ENCODE assay signal across 23 cellular contexts in the genomic region with DNA sequence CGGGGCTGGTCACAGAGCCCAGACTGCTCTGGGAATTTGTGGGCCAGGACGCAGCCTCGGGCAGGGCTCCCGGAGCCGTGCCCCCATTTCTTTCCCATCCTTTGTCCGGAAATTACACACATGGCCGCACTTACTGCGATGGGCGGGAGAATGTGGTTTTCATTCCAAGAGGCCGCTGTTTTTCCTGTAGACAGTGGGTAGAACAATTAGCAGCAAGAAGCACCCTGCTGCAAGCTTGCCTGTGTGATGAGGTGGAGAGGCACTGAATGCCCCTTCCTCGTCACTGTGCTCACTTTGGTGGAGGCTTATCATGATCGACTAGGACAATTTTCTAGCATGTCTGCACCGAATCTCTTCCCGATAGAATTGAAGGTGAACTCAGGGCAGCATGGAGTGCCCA.
DNase-seq lines count a peak whose midpoint lies in the region; ATAC-seq and TF ChIP-seq lines count a peak whose summit lies in the region.
"Had no signal": no experiment of that assay in that cellular context is flagged by ENCODE, and none has a peak within 500 bp of the region (broad histone marks: within the 10 kb centered on the region; RNA-seq: fewer than 3 reads in every experiment).

No MANE protein-coding gene starts in this region.

- no peaks in the 10 kb centered on the region for H3K9me2 ChIP-seq in PC-9 (ENCODE audit: insufficient read depth)

- H4K5ac ChIP-seq in H9 (ENCODE audit: insufficient read length, low read depth, low read length): no peak overlapping the region

- H3K9me3 ChIP-seq in PC-9 (ENCODE audit: insufficient read depth, low read depth): no peaks in the 10 kb centered on the region
- no peaks in the 10 kb centered on the region for H3K9me3 ChIP-seq in H9 (ENCODE audit: control insufficient read depth, low read depth, low read length)
- H3K9me3 ChIP-seq: A549, lower lobe of right lung, pancreas, thoracic aorta had no signal

- H3K27me3 ChIP-seq in PC-9 (ENCODE audit: insufficient read depth, low read depth): peaks cover 94% of the 10 kb centered on the region
- no peaks in the 10 kb centered on the region for H3K27me3 ChIP-seq in H9 (ENCODE audit: insufficient read depth, low read length)
- H3K27me3 ChIP-seq: pancreas had no signal

- H3K14ac ChIP-seq in H9 (ENCODE audit: insufficient read depth, low read length): no peak overlapping the region

- H4K91ac ChIP-seq in H9 (ENCODE audit: insufficient read length, low read depth, low read length): no peak overlapping the region

- no CpG with 5 or more reads among the region's 14 CpGs for WGBS in H9 (ENCODE audit: extremely low coverage, insufficient read length, low lambda C conversion rate)

- H3F3A ChIP-seq in PC-9 (ENCODE audit: insufficient read depth, low read depth): no peaks in the 10 kb centered on the region

- H3K27ac Mint-ChIP-seq in chondrocyte (ENCODE audit: unreplicated experiment) (peak overlapping the region; percentile 53), nephron (peak overlapping the region; percentile 52 to 61 (median 56)), H9 (peak overlapping the region in 1 of 3 experiments; percentile 47; a peak in 1 of 7 replicates)
- no peak overlapping the region for H3K27ac Mint-ChIP-seq in activated naive CD4-positive, alpha-beta T cell treated with anti-CD3 and anti-CD28 coated beads, Interleukin-2, amount 50 U/mL, for 72 hours
- H3K27ac Mint-ChIP-seq: activated CD4-positive, alpha-beta T cell treated with anti-CD3 and anti-CD28 coated beads, Interleukin-2, amount 10 ng/mL, durations not matched to agents 7 days and 5 days; activated naive CD8-positive, alpha-beta T cell treated with anti-CD3 and anti-CD28 coated beads, Interleukin-2, amount 50 U/mL, for 24 hours; CD8-positive, alpha-beta T cell had no signal

- H3K36me3 Mint-ChIP-seq in chondrocyte (ENCODE audit: low read depth) (no peaks in the 10 kb centered on the region), nephron (ENCODE audit: low read depth) (no peaks in the 10 kb centered on the region), H9 (ENCODE audit: insufficient read depth in 1 of 3, low read depth in 3 of 3) (no peaks in the 10 kb centered on the region; a peak in 2 of 7 replicates)
- no peaks in the 10 kb centered on the region for H3K36me3 Mint-ChIP-seq in activated naive CD4-positive, alpha-beta T cell treated with anti-CD3 and anti-CD28 coated beads, Interleukin-2, amount 50 U/mL, for 72 hours
- H3K36me3 Mint-ChIP-seq: CD8-positive, alpha-beta T cell had no signal

- no peak overlapping the region for H3K9ac ChIP-seq in H9 (ENCODE audit: extremely low read depth, insufficient read length, low read length)

- H2BK15ac ChIP-seq in H9 (ENCODE audit: low read depth, low read length): no peak overlapping the region

- no peak overlapping the region for H4K8ac ChIP-seq in H9 (replicated peaks; ENCODE audit: insufficient read length, low read depth, low read length)

- H3K79me1 ChIP-seq in H9 (ENCODE audit: insufficient read depth, low read depth, low read length, poor library complexity, severe bottlenecking): no peaks in the 10 kb centered on the region

- POLR2A ChIA-PET in PC-9 (lab: Charles Lee; ENCODE audit: unreplicated experiment): no interaction called here

- no peak overlapping the region for H2AK5ac ChIP-seq in H9 (ENCODE audit: insufficient read length, low read length)

- no peak overlapping the region for H2BK12ac ChIP-seq in H9 (ENCODE audit: insufficient read length, low read depth, low read length)

- H3K4me1 Mint-ChIP-seq in chondrocyte (ENCODE audit: low read depth) (peaks cover 57% of the 10 kb centered on the region), nephron (peaks cover 32% of the 10 kb centered on the region), H9 (peaks cover 27 to 37% of the 10 kb centered on the region in 2 experiments)
- H3K4me1 Mint-ChIP-seq: activated naive CD8-positive, alpha-beta T cell treated with anti-CD3 and anti-CD28 coated beads, Interleukin-2, amount 50 U/mL, for 24 hours had no signal

- H3K27me3 Mint-ChIP-seq in chondrocyte (ENCODE audit: low read depth): no peaks in the 10 kb centered on the region
- H3K27me3 Mint-ChIP-seq in nephron (ENCODE audit: low read depth): peaks cover 13% of the 10 kb centered on the region
- H3K27me3 Mint-ChIP-seq in H9 (ENCODE audit: low read depth): peaks cover 16% of the 10 kb centered on the region
- H3K27me3 Mint-ChIP-seq: activated CD4-positive, alpha-beta T cell treated with anti-CD3 and anti-CD28 coated beads, Interleukin-2, amount 10 ng/mL, durations not matched to agents 7 days and 5 days had no signal

- BruUV-seq in PC-9 (replicated peaks; lab: Mats Ljungman, UMichigan): no TSS peak

- intact Hi-C loops in PC-9 (cut with micrococcal nuclease; ENCODE audit: unreplicated experiment): no loop called here

- DNase-seq in AG08395 (ENCODE audit: low spot score) (peak; percentile 25), HT1080 (ENCODE audit: low read depth) (peak; percentile 21), chondrocyte (ENCODE audit: low spot score) (no peak), PC-9 (no peak), H9 (no peak), NCI-H2107 treated with DMSO at 0.1 percent for 48 hours (lab: John Stamatoyannopoulos, UW; ENCODE audit: unreplicated experiment) (no peak)
- no peak for DNase-seq in activated naive CD4-positive, alpha-beta T cell treated with anti-CD3 and anti-CD28 coated beads, Interleukin-2, amount 50 U/mL, for 72 hours (ENCODE audit: low spot score in 2 of 2)
- DNase-seq: activated CD4-positive, alpha-beta T cell treated with anti-CD3 and anti-CD28 coated beads, Interleukin-2, amount 10 ng/mL, durations not matched to agents 7 days and 5 days; activated CD8-positive, alpha-beta memory T cell treated with anti-CD3 and anti-CD28 coated beads, Interleukin-2, amount 50 U/mL, for 48 hours; activated naive CD8-positive, alpha-beta T cell treated with anti-CD3 and anti-CD28 coated beads, Interleukin-2, amount 50 U/mL, for 24 hours; DMS153; foreskin fibroblast; hippocampal formation; lower lobe of right lung; pancreas; SHP77 treated with DMSO at 0.1 percent for 48 hours; stimulated activated CD4-positive, alpha-beta T cell treated with anti-CD3 and anti-CD28 coated beads, Interleukin-1b, Interleukin-23, amount 100 ng/mL, for 48 hours; stimulated activated naive CD4-positive, alpha-beta T cell had no signal

- H2BK5ac ChIP-seq in H9 (ENCODE audit: insufficient read length, low read length): no peak overlapping the region

- no peaks in the 10 kb centered on the region for H3K36me3 ChIP-seq in PC-9 (ENCODE audit: low read depth)
- H3K36me3 ChIP-seq: lower lobe of right lung, pancreas, thoracic aorta had no signal

- H2BK120ac ChIP-seq in H9 (ENCODE audit: low read depth, low read length, poor library complexity, severe bottlenecking): no peak overlapping the region

- H2BK20ac ChIP-seq in H9 (ENCODE audit: low read depth, low read length, poor library complexity, severe bottlenecking): no peak overlapping the region

- H3K4ac ChIP-seq in H9 (ENCODE audit: low read depth, low read length): no peak overlapping the region

- H3K18ac ChIP-seq in H9 (ENCODE audit: insufficient read length, low read depth, low read length): no peak overlapping the region

- H4K20me1 ChIP-seq in PC-9 (ENCODE audit: insufficient read depth) (no peaks in the 10 kb centered on the region), H9 (ENCODE audit: control insufficient read depth, insufficient read depth, insufficient read length) (no peaks in the 10 kb centered on the region)

- H3K4me3 Mint-ChIP-seq in chondrocyte (ENCODE audit: unreplicated experiment) (no peak overlapping the region), nephron (no peak overlapping the region), H9 (no peak overlapping the region)
- H3K4me3 Mint-ChIP-seq: activated CD4-positive, alpha-beta T cell treated with anti-CD3 and anti-CD28 coated beads, Interleukin-2, amount 10 ng/mL, durations not matched to agents 7 days and 5 days; activated naive CD8-positive, alpha-beta T cell treated with anti-CD3 and anti-CD28 coated beads, Interleukin-2, amount 50 U/mL, for 24 hours; CD8-positive, alpha-beta T cell had no signal

- CTCF ChIA-PET in PC-9 (lab: Charles Lee): no interaction called here

- no peak overlapping the region for H3K4me3 ChIP-seq in PC-9
- H3K4me3 ChIP-seq: A549, dorsolateral prefrontal cortex, lower lobe of right lung, pancreas, thoracic aorta had no signal

- H3K56ac ChIP-seq in H9 (ENCODE audit: insufficient read length, low read depth, low read length): no peak overlapping the region

- no peaks in the 10 kb centered on the region for H3K79me2 ChIP-seq in PC-9 (ENCODE audit: low read depth)
- H3K79me2 ChIP-seq in H9 (ENCODE audit: insufficient read depth, low read length): no peaks in the 10 kb centered on the region

- no peak overlapping the region for H3T11ph ChIP-seq in H9 (ENCODE audit: low read length)

- H3K4me1 ChIP-seq in PC-9 (replicated peaks; ENCODE audit: insufficient read depth) (no peaks in the 10 kb centered on the region), H9 (ENCODE audit: insufficient read depth, low read length) (peaks cover 3% of the 10 kb centered on the region; the same call in 1 of the 2 replicates)
- H3K4me1 ChIP-seq: A549, lower lobe of right lung, pancreas had no signal

- TF ChIP-seq CTCF in chondrocyte (IDR thresholded peaks at IDR 0.05): no peak
- TF ChIP-seq CTCF in nephron (IDR thresholded peaks at IDR 0.05; ENCODE audit: unreplicated experiment in 3 of 3): no peak
- TF ChIP-seq CTCF in PC-9 (conservative IDR thresholded peaks at IDR 0.05): no peak
- no peak for TF ChIP-seq CTCF in H9 (conservative IDR thresholded peaks at IDR 0.05)

- H3K27ac ChIP-seq in PC-9: no peak overlapping the region
- no peak overlapping the region for H3K27ac ChIP-seq in H9 (ENCODE audit: insufficient read length, low read depth, low read length)
- H3K27ac ChIP-seq: A549, dorsolateral prefrontal cortex, lower lobe of right lung, pancreas, thoracic aorta had no signal

- H2AFZ ChIP-seq in PC-9 (no peak overlapping the region), H9 (ENCODE audit: low read length) (no peak overlapping the region)

- H3K23ac ChIP-seq in H9 (ENCODE audit: insufficient read length, low read depth, low read length): no peak overlapping the region

- H3K9me3 Mint-ChIP-seq in chondrocyte (ENCODE audit: low read depth): no peaks in the 10 kb centered on the region
- no peaks in the 10 kb centered on the region for H3K9me3 Mint-ChIP-seq in nephron
- no peaks in the 10 kb centered on the region for H3K9me3 Mint-ChIP-seq in H9
- H3K9me3 Mint-ChIP-seq in activated naive CD4-positive, alpha-beta T cell treated with anti-CD3 and anti-CD28 coated beads, Interleukin-2, amount 50 U/mL, for 72 hours: no peaks in the 10 kb centered on the region
- H3K9me3 Mint-ChIP-seq: activated CD4-positive, alpha-beta T cell treated with anti-CD3 and anti-CD28 coated beads, Interleukin-2, amount 10 ng/mL, durations not matched to agents 7 days and 5 days; activated naive CD8-positive, alpha-beta T cell treated with anti-CD3 and anti-CD28 coated beads, Interleukin-2, amount 50 U/mL, for 24 hours; CD8-positive, alpha-beta T cell had no signal

- no peak for ATAC-seq in activated naive CD4-positive, alpha-beta T cell treated with anti-CD3 and anti-CD28 coated beads, Interleukin-2, amount 50 U/mL, for 72 hours
- ATAC-seq: A549; activated naive CD8-positive, alpha-beta T cell treated with anti-CD3 and anti-CD28 coated beads, Interleukin-2, amount 50 U/mL, for 24 hours; CD8-positive, alpha-beta T cell; lower lobe of right lung; pancreas had no signal

- no peaks in the 10 kb centered on the region for H3K23me2 ChIP-seq in H9 (ENCODE audit: insufficient read length, low read depth, low read length, poor library complexity, severe bottlenecking)

- no peak overlapping the region for H3K4me2 ChIP-seq in PC-9
- no peak overlapping the region for H3K4me2 ChIP-seq in H9 (ENCODE audit: insufficient read depth, insufficient read length, low read length)
- H3K4me2 ChIP-seq: A549 had no signal

Comparison
In these comparisons a context has a peak if more than half of its experiments do, and no peak if none do; other contexts are left out.
1. DNase-seq: peak in AG08395 (single experiment) and HT1080 (single experiment); none in chondrocyte (single experiment), PC-9 (0 of 2), H9 (single experiment), NCI-H2107 treated with DMSO at 0.1 percent for 48 hours (single experiment) and activated naive CD4-positive, alpha-beta T cell treated with anti-CD3 and anti-CD28 coated beads, Interleukin-2, amount 50 U/mL, for 72 hours (0 of 2).
2. H3K27ac Mint-ChIP-seq: peak in chondrocyte (single experiment) and nephron (3 of 3); none in activated naive CD4-positive, alpha-beta T cell treated with anti-CD3 and anti-CD28 coated beads, Interleukin-2, amount 50 U/mL, for 72 hours (0 of 2).